ENCODE assay signal across 16 cellular contexts in genomic region chr1:53340660-53341520, GRCh38.
DNase-seq lines count a peak whose midpoint lies in the region; ATAC-seq lines count a peak whose summit lies in the region.
"Had no signal": no experiment of that assay in that cellular context is flagged by ENCODE, and none has a peak within 500 bp of the region (broad histone marks: within the 10 kb centered on the region; RNA-seq: fewer than 3 reads in every experiment).

No MANE protein-coding gene starts in this region.

- peak; percentile 89 to 90 for ATAC-seq in activated CD4-positive, CD25-positive, alpha-beta regulatory T cell treated with anti-CD3 and anti-CD28 coated beads, Interleukin-2, amount 50 U/mL, for 24 hours
- no peak for ATAC-seq in HG03095 (IDR thresholded peaks at IDR 0.05; ENCODE audit: unreplicated experiment)

- DNase-seq in activated CD4-positive, CD25-positive, alpha-beta regulatory T cell (lab: John Stamatoyannopoulos, UW), result no peak
- DNase-seq in activated T-cell treated with anti-CD3 and anti-CD28 coated beads, Interleukin-2, amount 50 U/mL, for 48 hours, result peak; percentile 44 to 62
- DNase-seq in kidney tubule cell (ENCODE audit: low spot score), result peak; percentile 5
- DNase-seq in stimulated activated CD8-positive, alpha-beta memory T cell treated with anti-CD3 and anti-CD28 coated beads, Interleukin-7, amount 100 ng/mL, for 4 hours (ENCODE audit: low read depth in 2 of 2), result peak; percentile 27
- DNase-seq in NCI-H345 (lab: John Stamatoyannopoulos, UW), result no peak
- no peak for DNase-seq in HPDE6-E6E7 (ENCODE audit: extremely low spot score)
- DNase-seq: brain microvascular endothelial cell; C1 segment of cervical spinal cord; effector CD8-positive, alpha-beta T cell; HFFc6; lower lobe of right lung; NCI-H1694; NCI-H526; thyroid gland had no signal

Comparison
In these comparisons a context has a peak if more than half of its experiments do, and no peak if none do; other contexts are left out.
1. DNase-seq: peak in activated T-cell treated with anti-CD3 and anti-CD28 coated beads, Interleukin-2, amount 50 U/mL, for 48 hours (2 of 2), kidney tubule cell (single experiment) and stimulated activated CD8-positive, alpha-beta memory T cell treated with anti-CD3 and anti-CD28 coated beads, Interleukin-7, amount 100 ng/mL, for 4 hours (2 of 2); none in activated CD4-positive, CD25-positive, alpha-beta regulatory T cell (0 of 4), NCI-H345 (single experiment) and HPDE6-E6E7 (single experiment).